Comparison of ENCODE assay signal across 13 cellular contexts in genomic region chr13:27182844-27183497, GRCh38. TPM values are rescaled to one million over a fixed set of nuclear protein-coding genes. Genes with fewer than 3 reads are reported as not detected.
DNase-seq lines count a peak whose midpoint lies in the region; ATAC-seq and TF ChIP-seq lines count a peak whose summit lies in the region.
"Had no signal": no experiment of that assay in that cellular context is flagged by ENCODE, and none has a peak within 500 bp of the region (broad histone marks: within the 10 kb centered on the region; RNA-seq: fewer than 3 reads in every experiment).

No MANE protein-coding gene starts in this region.

- BruUV-seq in Calu3 (replicated peaks; lab: Mats Ljungman, UMichigan) = no TSS peak

- POLR2A ChIA-PET in activated CD4-positive, alpha-beta T cell treated with anti-CD3 and anti-CD28 coated beads for 36 hours (lab: Charles Lee) = no interaction called here

- H3K9ac ChIP-seq in neural progenitor cell = no peak overlapping the region
- H3K9ac ChIP-seq: parathyroid adenoma had no signal

- H3K79me2 ChIP-seq in neural progenitor cell (ENCODE audit: low read depth) = no peaks in the 10 kb centered on the region
- H3K79me2 ChIP-seq: parathyroid adenoma had no signal

- H3K9me3 ChIP-seq in SJCRH30 (replicated peaks) (no peaks in the 10 kb centered on the region), neural progenitor cell (ENCODE audit: low read depth) (no peaks in the 10 kb centered on the region)

- no peaks in the 10 kb centered on the region for H3F3A ChIP-seq in neural progenitor cell (ENCODE audit: low read depth)

- TF ChIP-seq CTCF in Calu3 (IDR thresholded peaks at IDR 0.05; ENCODE audit: unreplicated experiment) = no peak
- no peak for TF ChIP-seq CTCF in neural progenitor cell (IDR thresholded peaks at IDR 0.05)

- intact Hi-C loops in Calu3 (cut with micrococcal nuclease; ENCODE audit: unreplicated experiment) = no loop called here
- intact Hi-C loops in activated CD4-positive, alpha-beta T cell treated with anti-CD3 and anti-CD28 coated beads for 36 hours (cut with DNase I, micrococcal nuclease) = no loop called here

- H3K4me3 ChIP-seq in SJCRH30 (peak overlapping the region; percentile 34), neural progenitor cell (no peak overlapping the region)

- no peaks in the 10 kb centered on the region for H3K27me3 Mint-ChIP-seq in Calu3 (ENCODE audit: unreplicated experiment)
- H3K27me3 Mint-ChIP-seq in neural progenitor cell (ENCODE audit: insufficient read depth, low read depth) = no peaks in the 10 kb centered on the region
- H3K27me3 Mint-ChIP-seq in activated CD4-positive, alpha-beta T cell treated with anti-CD3 and anti-CD28 coated beads for 36 hours = peaks cover 5% of the 10 kb centered on the region

- H3K27ac ChIP-seq in SJCRH30 (no peak overlapping the region), neural progenitor cell (no peak overlapping the region)
- H3K27ac ChIP-seq: parathyroid adenoma had no signal

- CTCF ChIA-PET in Calu3 (lab: Charles Lee) = interaction anchor here (0.6 to 1.4 kb wide), 2 partner anchors 10 to 19 kb away, joined by 4 read pairs; no protein-coding TSS in a partner anchor
- CTCF ChIA-PET in activated CD4-positive, alpha-beta T cell treated with anti-CD3 and anti-CD28 coated beads for 36 hours (lab: Charles Lee) = interaction anchor here (0.6 kb wide), 1 partner anchor 48 kb away, joined by 3 read pairs; no protein-coding TSS in a partner anchor

- ATAC-seq in activated CD4-positive, alpha-beta T cell treated with anti-CD3 and anti-CD28 coated beads for 36 hours = no peak
- ATAC-seq in HG02870 (IDR thresholded peaks at IDR 0.05; ENCODE audit: unreplicated experiment) = no peak
- ATAC-seq: stimulated activated naive CD8-positive, alpha-beta T cell treated with anti-CD3 and anti-CD28 coated beads, Interleukin-15, Interleukin-2, amounts not matched to agents 100 U/mL and 50 U/mL, for 24 hours had no signal

- H3K27ac Mint-ChIP-seq in Calu3 (ENCODE audit: unreplicated experiment) = peak overlapping the region; percentile 52
- peak overlapping the region; percentile 57 for H3K27ac Mint-ChIP-seq in neural progenitor cell
- no peak overlapping the region for H3K27ac Mint-ChIP-seq in activated CD4-positive, alpha-beta T cell treated with anti-CD3 and anti-CD28 coated beads for 36 hours

- 0 out of 2 replicates have a peak, but pooled peaks cover 3% of the 10 kb centered on the region for H3K27me3 ChIP-seq in SJCRH30
- no peaks in the 10 kb centered on the region for H3K27me3 ChIP-seq in neural progenitor cell

- H3K36me3 ChIP-seq in SJCRH30 (no peaks in the 10 kb centered on the region), neural progenitor cell (no peaks in the 10 kb centered on the region)

- H3K36me3 Mint-ChIP-seq in Calu3 (ENCODE audit: insufficient read depth, unreplicated experiment) = peaks cover 7% of the 10 kb centered on the region
- no peaks in the 10 kb centered on the region for H3K36me3 Mint-ChIP-seq in neural progenitor cell
- H3K36me3 Mint-ChIP-seq in activated CD4-positive, alpha-beta T cell treated with anti-CD3 and anti-CD28 coated beads for 36 hours (ENCODE audit: low read depth) = no peaks in the 10 kb centered on the region

- H4K20me1 ChIP-seq in neural progenitor cell (ENCODE audit: low read depth) = no peaks in the 10 kb centered on the region

- no peak overlapping the region for H2AFZ ChIP-seq in neural progenitor cell (replicated peaks)
- H2AFZ ChIP-seq: parathyroid adenoma had no signal

- no peaks in the 10 kb centered on the region for H3K9me3 Mint-ChIP-seq in Calu3 (ENCODE audit: low read depth, unreplicated experiment)
- no peaks in the 10 kb centered on the region for H3K9me3 Mint-ChIP-seq in neural progenitor cell
- no peaks in the 10 kb centered on the region for H3K9me3 Mint-ChIP-seq in activated CD4-positive, alpha-beta T cell treated with anti-CD3 and anti-CD28 coated beads for 36 hours (ENCODE audit: low read depth)

- peak overlapping the region; percentile 39 for H3K4me3 Mint-ChIP-seq in Calu3 (ENCODE audit: low read depth, unreplicated experiment)
- no peak overlapping the region for H3K4me3 Mint-ChIP-seq in neural progenitor cell
- H3K4me3 Mint-ChIP-seq in activated CD4-positive, alpha-beta T cell treated with anti-CD3 and anti-CD28 coated beads for 36 hours = no peak overlapping the region

- no peak overlapping the region for H3K4me2 ChIP-seq in neural progenitor cell

- H3K4me1 Mint-ChIP-seq in Calu3 (ENCODE audit: low read depth, unreplicated experiment) = peaks cover 31% of the 10 kb centered on the region
- no peaks in the 10 kb centered on the region for H3K4me1 Mint-ChIP-seq in neural progenitor cell
- H3K4me1 Mint-ChIP-seq in activated CD4-positive, alpha-beta T cell treated with anti-CD3 and anti-CD28 coated beads for 36 hours = no peaks in the 10 kb centered on the region

- peak; percentile 60 for DNase-seq in Calu3
- peak; percentile 66 to 76 for DNase-seq in SJCRH30
- peak; percentile 79 for DNase-seq in fibroblast of gingiva (ENCODE audit: low read depth)
- no peak for DNase-seq in neural progenitor cell (ENCODE audit: low spot score)
- no peak for DNase-seq in NCI-H774 (lab: John Stamatoyannopoulos, UW)
- DNase-seq in activated CD4-positive, alpha-beta T cell treated with anti-CD3 and anti-CD28 coated beads for 36 hours = no peak
- DNase-seq in T-helper 9 cell = no peak
- DNase-seq: activated CD4-positive, CD25-positive, alpha-beta regulatory T cell treated with anti-CD3 and anti-CD28 coated beads, Interleukin-2, amount 50 U/mL, for 72 hours; DND-41; NCI-H1417; stimulated activated naive CD8-positive, alpha-beta T cell treated with anti-CD3 and anti-CD28 coated beads, Interleukin-15, Interleukin-2, amounts not matched to agents 100 U/mL and 50 U/mL, for 24 hours had no signal

- H3K4me1 ChIP-seq in SJCRH30 = 0 out of 2 replicates have a peak, but pooled peaks cover 5% of the 10 kb centered on the region
- H3K4me1 ChIP-seq in neural progenitor cell = no peaks in the 10 kb centered on the region
- H3K4me1 ChIP-seq: parathyroid adenoma had no signal

RNA-seq across cellular contexts. Expression of gene USP12, which starts 11.4 kb away (rescaled TPM):
- total RNA-seq in Calu3 (2022) (20.6 and 20.8 TPM in 2 replicates), neural progenitor cell (ENCODE audit: low replicate concordance) (14.3 and 19.7 TPM in 2 replicates)
- total RNA-seq in SJCRH30 (2014; rRNA removed; shearing (Covaris generic)) = 32.0 and 34.2 TPM in 2 replicates
- total RNA-seq in activated CD4-positive, alpha-beta T cell treated with anti-CD3 and anti-CD28 coated beads for 36 hours = 10 to 100 TPM; 32.3 to 32.4 TPM

Comparison
In these comparisons a context has a peak if more than half of its experiments do, and no peak if none do; other contexts are left out.
1. DNase-seq: peak in Calu3 (single experiment), SJCRH30 (2 of 2) and fibroblast of gingiva (single experiment); none in neural progenitor cell (single experiment), NCI-H774 (single experiment), activated CD4-positive, alpha-beta T cell treated with anti-CD3 and anti-CD28 coated beads for 36 hours (single experiment) and T-helper 9 cell (single experiment).